In the genomic region with DNA sequence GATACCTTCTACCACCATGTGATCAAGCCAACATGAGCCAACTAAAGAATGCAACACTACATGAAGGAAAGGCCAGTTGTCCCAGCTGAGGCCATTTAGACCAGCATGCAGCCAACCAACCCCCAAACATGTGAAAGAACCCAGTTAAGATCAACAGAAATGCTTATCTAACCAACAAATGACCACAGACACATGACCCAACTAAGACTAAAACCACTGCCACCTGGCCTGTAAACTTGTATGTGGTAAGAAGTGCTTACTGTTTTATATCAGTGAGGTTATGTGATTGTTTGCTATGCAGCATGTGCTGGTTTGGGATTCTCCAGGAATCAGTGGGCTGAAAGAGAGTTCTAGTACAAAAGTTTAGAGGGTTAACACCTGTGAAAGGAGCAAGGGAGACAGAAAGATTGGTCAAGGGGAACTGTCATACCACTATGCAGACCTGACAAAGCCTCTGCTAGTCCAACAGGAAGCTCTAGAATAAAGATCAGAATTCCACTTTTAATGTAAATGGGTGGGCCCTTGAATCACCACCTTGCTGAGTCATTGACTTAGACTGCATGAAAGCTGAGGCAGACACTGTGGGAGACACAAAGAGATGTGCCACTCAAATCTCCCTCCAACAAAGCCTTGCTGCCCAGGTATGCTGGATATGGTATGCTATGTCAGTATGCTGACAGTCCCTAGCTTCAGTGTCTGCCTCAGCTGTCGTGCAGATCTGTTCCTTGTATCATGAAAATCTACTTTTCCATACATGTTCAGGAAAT, we compare ENCODE assay signal across 18 cellular contexts. TPM values are rescaled to one million over a fixed set of nuclear protein-coding genes. Genes with fewer than 3 reads are reported as not detected.
DNase-seq lines count a peak whose midpoint lies in the region; ATAC-seq, FAIRE-seq and TF ChIP-seq lines count a peak whose summit lies in the region.
"Had no signal": no experiment of that assay in that cellular context is flagged by ENCODE, and none has a peak within 500 bp of the region (broad histone marks: within the 10 kb centered on the region; RNA-seq: fewer than 3 reads in every experiment).

No MANE protein-coding gene starts in this region.

- intact Hi-C loops in PC-3 (cut with micrococcal nuclease), result no loop called here
- intact Hi-C loops in endothelial cell of umbilical vein (cut with micrococcal nuclease), result loop anchor here (1.0 kb wide), 1 partner anchor 16 kb away; no protein-coding TSS in a partner anchor
- intact Hi-C loops in mucosa of descending colon (cut with DNase I, micrococcal nuclease), result no loop called here

- no peaks in the 10 kb centered on the region for H3K36me3 ChIP-seq in PC-3 (ENCODE audit: low read depth, low read length)
- no peaks in the 10 kb centered on the region for H3K36me3 ChIP-seq in endothelial cell of umbilical vein (ENCODE audit: control insufficient read depth in 2 of 2, extremely low read depth in 1 of 2, insufficient read depth in 2 of 2, low read length in 2 of 2)
- no peaks in the 10 kb centered on the region for H3K36me3 ChIP-seq in mucosa of descending colon (ENCODE audit: low read depth)
- H3K36me3 ChIP-seq: BE2C, sigmoid colon, upper lobe of right lung had no signal

- no peak for TF ChIP-seq CTCF in GM12865 (IDR thresholded peaks at IDR 0.05; ENCODE audit: insufficient read depth, low read depth, low read length, missing control alignments)
- TF ChIP-seq CTCF in PC-3 (conservative IDR thresholded peaks at IDR 0.05; ENCODE audit: low read depth, low read length), result no peak
- no peak for TF ChIP-seq CTCF in endothelial cell of umbilical vein (IDR thresholded peaks at IDR 0.05; ENCODE audit: extremely low read depth in 1 of 2, insufficient read depth in 1 of 2, low read depth in 1 of 2, low read length in 2 of 2)
- no peak for TF ChIP-seq CTCF in mucosa of descending colon (IDR thresholded peaks at IDR 0.05)

- DNase-seq in GM12865 (ENCODE audit: low read depth), result peak; percentile 5
- peak; percentile 84 for DNase-seq in PC-3
- DNase-seq in endothelial cell of umbilical vein (ENCODE audit: low read depth, low spot score), result no peak
- DNase-seq in mucosa of descending colon, result no peak
- no peak for DNase-seq in NCI-H146 (lab: John Stamatoyannopoulos, UW)
- DNase-seq: anterior cingulate cortex, BE2C, dorsolateral prefrontal cortex, H7, NCI-H1417, sigmoid colon, T-cell, upper lobe of right lung had no signal

- peak overlapping the region; percentile 98 for H3K27ac ChIP-seq in PC-3 (ENCODE audit: low read length)
- no peak overlapping the region for H3K27ac ChIP-seq in endothelial cell of umbilical vein (ENCODE audit: insufficient read depth, low read depth, low read length)
- H3K27ac ChIP-seq: dorsolateral prefrontal cortex, sigmoid colon, upper lobe of right lung had no signal

- H3K9me1 ChIP-seq in endothelial cell of umbilical vein (replicated peaks; ENCODE audit: control insufficient read depth, extremely low read depth, insufficient read depth, low read length), result no peaks in the 10 kb centered on the region

- H3F3A ChIP-seq in PC-3 (ENCODE audit: low read length, unreplicated experiment), result peaks cover 11% of the 10 kb centered on the region

- no peaks in the 10 kb centered on the region for H3K79me2 ChIP-seq in PC-3 (ENCODE audit: low read length)
- H3K79me2 ChIP-seq in endothelial cell of umbilical vein (ENCODE audit: control insufficient read depth, insufficient read depth, low read length), result no peaks in the 10 kb centered on the region

- H3K27me3 ChIP-seq in PC-3 (ENCODE audit: low read length), result no peaks in the 10 kb centered on the region
- H3K27me3 ChIP-seq in endothelial cell of umbilical vein (ENCODE audit: control insufficient read depth in 2 of 2, insufficient read depth in 2 of 2, low read length in 2 of 2), result no peaks in the 10 kb centered on the region
- H3K27me3 ChIP-seq: BE2C, dorsolateral prefrontal cortex, sigmoid colon, upper lobe of right lung had no signal

- no peak overlapping the region for H3K4me3 ChIP-seq in GM12865 (ENCODE audit: low read depth, low read length)
- H3K4me3 ChIP-seq in PC-3 (ENCODE audit: low read length), result no peak overlapping the region
- no peak overlapping the region for H3K4me3 ChIP-seq in endothelial cell of umbilical vein (replicated peaks in 1 of 3; ENCODE audit: insufficient read depth in 1 of 3, low read depth in 1 of 3, low read length in 3 of 3)
- no peak overlapping the region for H3K4me3 ChIP-seq in mucosa of descending colon
- H3K4me3 ChIP-seq: dorsolateral prefrontal cortex, sigmoid colon, upper lobe of right lung had no signal

- no peaks in the 10 kb centered on the region for H3K9me2 ChIP-seq in PC-3 (replicated peaks; ENCODE audit: low read length)

- no peak overlapping the region for H2AFZ ChIP-seq in PC-3 (ENCODE audit: low read length)
- no peak overlapping the region for H2AFZ ChIP-seq in endothelial cell of umbilical vein (ENCODE audit: low read depth, low read length)

- POLR2A ChIA-PET in PC-3 (lab: Charles Lee; ENCODE audit: unreplicated experiment) (no interaction called here), endothelial cell of umbilical vein (lab: Charles Lee) (no interaction called here)

- H3K4me1 ChIP-seq in PC-3 (ENCODE audit: insufficient read depth, low read length), result peaks cover 50% of the 10 kb centered on the region
- no peaks in the 10 kb centered on the region for H3K4me1 ChIP-seq in endothelial cell of umbilical vein (ENCODE audit: control insufficient read depth, extremely low read depth, insufficient read depth, low read length)
- peaks cover 32% of the 10 kb centered on the region for H3K4me1 ChIP-seq in mucosa of descending colon (ENCODE audit: low read depth)
- H3K4me1 ChIP-seq: BE2C, sigmoid colon, upper lobe of right lung had no signal

- CTCF ChIA-PET in PC-3 (lab: Charles Lee) (no interaction called here), endothelial cell of umbilical vein (lab: Charles Lee) (interaction anchor here (1.4 kb wide), 1 partner anchor 54 kb away, joined by 3 read pairs; a partner anchor contains a TSS)

- H3K9me3 ChIP-seq in PC-3 (ENCODE audit: low read length), result no peaks in the 10 kb centered on the region
- H3K9me3 ChIP-seq in endothelial cell of umbilical vein (replicated peaks; ENCODE audit: control insufficient read depth, insufficient read depth, low read length), result no peaks in the 10 kb centered on the region
- H3K9me3 ChIP-seq in mucosa of descending colon, result no peaks in the 10 kb centered on the region
- H3K9me3 ChIP-seq: BE2C, sigmoid colon, upper lobe of right lung had no signal

- FAIRE-seq in endothelial cell of umbilical vein (lab: Jason Lieb, UNC), result no peak

- H3K9ac ChIP-seq in PC-3 (ENCODE audit: low read length), result peak overlapping the region; percentile 70
- no peak overlapping the region for H3K9ac ChIP-seq in endothelial cell of umbilical vein (replicated peaks; ENCODE audit: extremely low read depth, insufficient read depth, low read length)

- H4K20me1 ChIP-seq in PC-3 (ENCODE audit: low read length), result no peaks in the 10 kb centered on the region
- H4K20me1 ChIP-seq in endothelial cell of umbilical vein (replicated peaks; ENCODE audit: control insufficient read depth, extremely low read depth, insufficient read depth, low read length), result no peaks in the 10 kb centered on the region

- ATAC-seq in PC-3 (peak; percentile 73), mucosa of descending colon (peak; percentile 61), GM19324 (IDR thresholded peaks at IDR 0.05; ENCODE audit: low FRiP score, unreplicated experiment) (no peak), GM19328 (IDR thresholded peaks at IDR 0.05; ENCODE audit: unreplicated experiment) (no peak), HG03097 (IDR thresholded peaks at IDR 0.05; ENCODE audit: low FRiP score, unreplicated experiment) (no peak)
- ATAC-seq: T-cell, upper lobe of right lung, WTC11 had no signal

- dilution Hi-C loops in endothelial cell of umbilical vein (cut with MboI; ENCODE audit: extremely low pct_ligation_motif_present, low sequenced_read_pairs), result no loop called here

- TF ChIP-seq POLR2A in endothelial cell of umbilical vein (IDR thresholded peaks at IDR 0.05; ENCODE audit: low read depth, low read length), result no peak

- BruUV-seq in PC-3 (replicated peaks; lab: Mats Ljungman, UMichigan), result TSS peak; percentile 70
- BruUV-seq in endothelial cell of umbilical vein (replicated peaks; lab: Mats Ljungman, UMichigan), result no TSS peak

- H3K4me2 ChIP-seq in PC-3 (ENCODE audit: low read length), result peak overlapping the region; percentile 30
- H3K4me2 ChIP-seq in endothelial cell of umbilical vein (ENCODE audit: insufficient read depth, low read length), result no peak overlapping the region

TF ChIP-seq in endothelial cell of umbilical vein, 7 proteins besides CTCF, POLR2A, EP300 and RAD21:
- TF ChIP-seq EZH2 (IDR thresholded peaks at IDR 0.05; ENCODE audit: borderline replicate concordance, low read depth, low read length, severe bottlenecking), result no peak
- peak; percentile 60 for TF ChIP-seq FOS (IDR thresholded peaks at IDR 0.05; ENCODE audit: borderline replicate concordance, insufficient read depth, low read length)

RNA-seq across cellular contexts. Expression of a gene that starts 6.1 kb away (rescaled TPM):
- total RNA-seq in PC-3 (2014; rRNA removed), result 30.1 and 31.1 TPM in 2 replicates
- total RNA-seq in endothelial cell of umbilical vein, result 86.3 and 92.8 TPM in 2 replicates
- polyA plus RNA-seq in endothelial cell of umbilical vein, result 30.2 and 37.5 TPM in 2 replicates
- polyA plus RNA-seq in endothelial cell of umbilical vein (2011; cell fraction: cytosol; rRNA removed), result 40.9 and 43.7 TPM in 2 replicates
- polyA plus RNA-seq in endothelial cell of umbilical vein (2011; cell fraction: nucleus; rRNA removed), result 95.7 and 102 TPM in 2 replicates
- polyA plus RNA-seq in endothelial cell of umbilical vein (2012), result 62.9 and 68.2 TPM in 2 replicates
- polyA minus RNA-seq in endothelial cell of umbilical vein, result 81.5 and 91.8 TPM in 2 replicates
- polyA minus RNA-seq in endothelial cell of umbilical vein (2011; cell fraction: cytosol; rRNA and poly(A)+ RNA removed), result 8.1 TPM
- polyA minus RNA-seq in endothelial cell of umbilical vein (2011; cell fraction: nucleus; rRNA and poly(A)+ RNA removed), result 143 and 145 TPM in 2 replicates
- 100 to 1,000 TPM in 2 of 3 donors, 10 to 100 TPM in 1; 97.5 to 140 (median 102) TPM for total RNA-seq in mucosa of descending colon

RNA-seq across cellular contexts. Expression of a gene that starts 54.5 kb away (rescaled TPM):
- total RNA-seq in PC-3 (2014; rRNA removed), result not detected in 2 replicates
- total RNA-seq in endothelial cell of umbilical vein, result not detected in 2 replicates
- polyA plus RNA-seq in endothelial cell of umbilical vein, result not detected in 2 replicates
- not detected in 2 replicates for polyA plus RNA-seq in endothelial cell of umbilical vein (2011; cell fraction: cytosol; rRNA removed)
- polyA plus RNA-seq in endothelial cell of umbilical vein (2011; cell fraction: nucleus; rRNA removed), result not detected in 2 replicates
- not detected in 2 replicates for polyA plus RNA-seq in endothelial cell of umbilical vein (2012)
- polyA minus RNA-seq in endothelial cell of umbilical vein, result not detected in 2 replicates
- polyA minus RNA-seq in endothelial cell of umbilical vein (2011; cell fraction: cytosol; rRNA and poly(A)+ RNA removed), result not detected
- not detected in 2 replicates for polyA minus RNA-seq in endothelial cell of umbilical vein (2011; cell fraction: nucleus; rRNA and poly(A)+ RNA removed)
- not detected for total RNA-seq in mucosa of descending colon
- total RNA-seq: H7, NCI-H460, sigmoid colon, T-cell, upper lobe of right lung, WTC11 had no signal
- polyA plus RNA-seq: sigmoid colon had no signal

Comparison
In these comparisons a context has a peak if more than half of its experiments do, and no peak if none do; other contexts are left out.
1. DNase-seq: peak in GM12865 (single experiment) and PC-3 (single experiment); none in endothelial cell of umbilical vein (single experiment), mucosa of descending colon (0 of 3) and NCI-H146 (single experiment).
2. ATAC-seq: peak in PC-3 (single experiment) and mucosa of descending colon (single experiment); none in GM19324 (single experiment), GM19328 (single experiment) and HG03097 (single experiment).